Comparison of ENCODE assay signal across 20 cellular contexts in genomic region chr1:183719976-183720497, GRCh38.
"Had no signal": no experiment of that assay in that cellular context is flagged by ENCODE, and none has a peak within 500 bp of the region (broad histone marks: within the 10 kb centered on the region; RNA-seq: fewer than 3 reads in every experiment).

No MANE protein-coding gene starts in this region.

- H3K4me1 Mint-ChIP-seq: activated CD4-positive, alpha-beta memory T cell treated with anti-CD3 and anti-CD28 coated beads, Interleukin-2, amount 10 ng/mL, durations not matched to agents 7 days and 5 days; activated CD8-positive, alpha-beta memory T cell treated with anti-CD3 and anti-CD28 coated beads, Interleukin-2, amount 10 ng/mL, durations not matched to agents 7 days and 5 days; activated naive CD8-positive, alpha-beta T cell treated with anti-CD3 and anti-CD28 coated beads, Interleukin-2, amount 10 ng/mL, durations not matched to agents 7 days and 5 days; activated T-helper 17 cell treated with anti-CD3 and anti-CD28 coated beads, Interleukin-2, amount 50 U/mL, for 72 hours had no signal

- H3K36me3 Mint-ChIP-seq: activated CD8-positive, alpha-beta memory T cell treated with anti-CD3 and anti-CD28 coated beads, Interleukin-2, amount 10 ng/mL, durations not matched to agents 7 days and 5 days; activated naive CD8-positive, alpha-beta T cell treated with anti-CD3 and anti-CD28 coated beads, Interleukin-2, amount 10 ng/mL, durations not matched to agents 7 days and 5 days had no signal

- H3K9me3 ChIP-seq: gastrocnemius medialis, left lung, thyroid gland had no signal

- ATAC-seq: activated CD8-positive, alpha-beta memory T cell treated with anti-CD3 and anti-CD28 coated beads, Interleukin-2, amount 10 ng/mL, durations not matched to agents 7 days and 5 days; activated T-helper 17 cell treated with anti-CD3 and anti-CD28 coated beads, Interleukin-2, amount 50 U/mL, for 72 hours; esophagus mucosa; gastrocnemius medialis; left lung had no signal

- H3K27ac Mint-ChIP-seq: activated CD4-positive, alpha-beta memory T cell treated with anti-CD3 and anti-CD28 coated beads, Interleukin-2, amount 10 ng/mL, durations not matched to agents 7 days and 5 days; activated CD8-positive, alpha-beta memory T cell treated with anti-CD3 and anti-CD28 coated beads, Interleukin-2, amount 10 ng/mL, durations not matched to agents 7 days and 5 days; activated naive CD8-positive, alpha-beta T cell treated with anti-CD3 and anti-CD28 coated beads, Interleukin-2, amount 10 ng/mL, durations not matched to agents 7 days and 5 days; activated T-helper 17 cell treated with anti-CD3 and anti-CD28 coated beads, Interleukin-2, amount 50 U/mL, for 72 hours; progenitor cell of endocrine pancreas had no signal

- H3K4me3 ChIP-seq: gastrocnemius medialis, left lung, thyroid gland had no signal

- H3K4me3 Mint-ChIP-seq: activated CD4-positive, alpha-beta memory T cell treated with anti-CD3 and anti-CD28 coated beads, Interleukin-2, amount 10 ng/mL, durations not matched to agents 7 days and 5 days; activated CD8-positive, alpha-beta memory T cell treated with anti-CD3 and anti-CD28 coated beads, Interleukin-2, amount 10 ng/mL, durations not matched to agents 7 days and 5 days; activated naive CD8-positive, alpha-beta T cell treated with anti-CD3 and anti-CD28 coated beads, Interleukin-2, amount 10 ng/mL, durations not matched to agents 7 days and 5 days; activated T-helper 17 cell treated with anti-CD3 and anti-CD28 coated beads, Interleukin-2, amount 50 U/mL, for 72 hours had no signal

- H3K36me3 ChIP-seq: brain microvascular endothelial cell, gastrocnemius medialis, left lung, thyroid gland had no signal

- H3K27me3 Mint-ChIP-seq: activated CD4-positive, alpha-beta memory T cell treated with anti-CD3 and anti-CD28 coated beads, Interleukin-2, amount 10 ng/mL, durations not matched to agents 7 days and 5 days; activated CD8-positive, alpha-beta memory T cell treated with anti-CD3 and anti-CD28 coated beads, Interleukin-2, amount 10 ng/mL, durations not matched to agents 7 days and 5 days; activated naive CD8-positive, alpha-beta T cell treated with anti-CD3 and anti-CD28 coated beads, Interleukin-2, amount 10 ng/mL, durations not matched to agents 7 days and 5 days; activated T-helper 17 cell treated with anti-CD3 and anti-CD28 coated beads, Interleukin-2, amount 50 U/mL, for 72 hours; progenitor cell of endocrine pancreas had no signal

- H3K9me3 Mint-ChIP-seq: activated CD4-positive, alpha-beta memory T cell treated with anti-CD3 and anti-CD28 coated beads, Interleukin-2, amount 10 ng/mL, durations not matched to agents 7 days and 5 days; activated naive CD8-positive, alpha-beta T cell treated with anti-CD3 and anti-CD28 coated beads, Interleukin-2, amount 10 ng/mL, durations not matched to agents 7 days and 5 days; activated T-helper 17 cell treated with anti-CD3 and anti-CD28 coated beads, Interleukin-2, amount 50 U/mL, for 72 hours had no signal

- H3K27ac ChIP-seq: brain microvascular endothelial cell, gastrocnemius medialis, left lung, thyroid gland had no signal

- DNase-seq: activated CD4-positive, alpha-beta memory T cell treated with anti-CD3 and anti-CD28 coated beads, Interleukin-2, amount 10 ng/mL, durations not matched to agents 7 days and 5 days; activated CD4-positive, alpha-beta T cell treated with anti-CD3 and anti-CD28 coated beads for 48 hours; activated CD4-positive, CD25-positive, alpha-beta regulatory T cell; activated CD8-positive, alpha-beta memory T cell treated with anti-CD3 and anti-CD28 coated beads, Interleukin-2, amount 10 ng/mL, durations not matched to agents 7 days and 5 days; activated naive CD4-positive, alpha-beta T cell; activated naive CD8-positive, alpha-beta T cell treated with anti-CD3 and anti-CD28 coated beads, Interleukin-2, amount 10 ng/mL, durations not matched to agents 7 days and 5 days; aorta; brain microvascular endothelial cell; cortex of kidney; effector CD4-positive, alpha-beta T cell; gastrocnemius medialis; head of caudate nucleus; left lung; stimulated activated CD4-positive, alpha-beta T cell treated with anti-CD3 and anti-CD28 coated beads, Interleukin-2, amount 100 ng/mL, for 24 hours; stimulated activated naive CD4-positive, alpha-beta T cell treated with Interleukin-2 at 50 U/mL for 16 hours; T1000; thyroid gland had no signal

- H3K4me1 ChIP-seq: gastrocnemius medialis, left lung, thyroid gland had no signal
